ENCODE assay signal across 9 cellular contexts in the genomic region with DNA sequence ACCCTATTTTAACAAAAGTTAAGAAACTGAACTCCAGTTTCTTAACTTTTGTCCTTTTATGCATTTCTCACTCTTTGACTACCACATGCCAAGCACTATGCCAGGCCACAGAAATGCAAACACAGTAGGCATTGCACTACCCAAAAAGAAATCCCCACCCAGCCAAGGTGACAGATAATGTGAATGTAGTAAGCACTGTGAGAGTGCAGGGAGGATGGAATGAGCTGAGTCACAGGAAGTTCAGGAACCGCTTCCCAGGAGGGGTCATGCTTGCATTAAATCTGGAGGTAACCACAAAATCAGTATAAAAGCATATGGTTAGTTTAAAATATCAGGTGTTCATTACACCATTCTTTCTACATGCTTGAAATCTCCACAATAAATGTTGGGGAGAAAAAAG. TPM values are rescaled to one million over a fixed set of nuclear protein-coding genes. Genes with fewer than 3 reads are reported as not detected.
DNase-seq lines count a peak whose midpoint lies in the region; ATAC-seq and TF ChIP-seq lines count a peak whose summit lies in the region.
"Had no signal": no experiment of that assay in that cellular context is flagged by ENCODE, and none has a peak within 500 bp of the region (broad histone marks: within the 10 kb centered on the region; RNA-seq: fewer than 3 reads in every experiment).

No MANE protein-coding gene starts in this region.

- TF ChIP-seq CTCF in kidney epithelial cell (IDR thresholded peaks at IDR 0.05; ENCODE audit: insufficient read depth, low read length, poor library complexity, severe bottlenecking) (no peak), glutamatergic neuron (IDR thresholded peaks at IDR 0.05; ENCODE audit: partially characterized antibody, unreplicated experiment) (no peak)

- H3K9me3 ChIP-seq in HUES64 (ENCODE audit: insufficient read depth, low read depth, low read length), result no peaks in the 10 kb centered on the region

- H3K36me3 Mint-ChIP-seq in activated naive CD8-positive, alpha-beta T cell, result no peaks in the 10 kb centered on the region
- H3K36me3 Mint-ChIP-seq in glutamatergic neuron (ENCODE audit: unreplicated experiment), result no peaks in the 10 kb centered on the region

- H3K27me3 ChIP-seq in HUES64 (ENCODE audit: insufficient read depth, low read length) (no peaks in the 10 kb centered on the region), kidney epithelial cell (ENCODE audit: control insufficient read depth, insufficient read depth, low read length) (no peaks in the 10 kb centered on the region)

- peak overlapping the region; percentile 7; the same call in 1 of the 2 replicates for H3K9ac ChIP-seq in HUES64 (ENCODE audit: low read depth, low read length)

- no peaks in the 10 kb centered on the region for H3K27me3 Mint-ChIP-seq in activated naive CD8-positive, alpha-beta T cell
- H3K27me3 Mint-ChIP-seq in glutamatergic neuron (ENCODE audit: unreplicated experiment), result peaks cover 2% of the 10 kb centered on the region

- 50% methylated on average over 1 of the region's 1 CpG for WGBS in HUES64

- no peaks in the 10 kb centered on the region for H3K9me3 Mint-ChIP-seq in activated naive CD8-positive, alpha-beta T cell (ENCODE audit: low read depth)
- H3K9me3 Mint-ChIP-seq in glutamatergic neuron (ENCODE audit: unreplicated experiment), result peaks cover 2% of the 10 kb centered on the region

- in situ Hi-C loops in Caki2 (cut with HindIII; ENCODE audit: low pct_unique_long_range_greater_than_20kb, low sequenced_read_pairs), result no loop called here

- ATAC-seq in HG03175 (IDR thresholded peaks at IDR 0.05; ENCODE audit: unreplicated experiment), result no peak
- ATAC-seq in Right ventricle myocardium superior (ENCODE audit: poor library complexity), result no peak

- peak overlapping the region; percentile 58 for H3K27ac ChIP-seq in HUES64 (ENCODE audit: low read depth, low read length)

- intact Hi-C loops in Right ventricle myocardium superior (cut with DNase I), result no loop called here

- H3K4me1 ChIP-seq in HUES64 (ENCODE audit: insufficient read depth, low read length), result peaks cover 26% of the 10 kb centered on the region

- no peak overlapping the region for H3K4me3 Mint-ChIP-seq in activated naive CD8-positive, alpha-beta T cell
- no peak overlapping the region for H3K4me3 Mint-ChIP-seq in glutamatergic neuron (ENCODE audit: unreplicated experiment)

- peak overlapping the region; percentile 0 for H3K27ac Mint-ChIP-seq in activated naive CD8-positive, alpha-beta T cell
- no peak overlapping the region for H3K27ac Mint-ChIP-seq in glutamatergic neuron (ENCODE audit: unreplicated experiment)

- DNase-seq in Caki2 (ENCODE audit: low read depth) (peak; percentile 81), kidney epithelial cell (ENCODE audit: low read depth) (peak; percentile 81), SKM-1 (lab: John Stamatoyannopoulos, UW; ENCODE audit: unreplicated experiment) (no peak), glutamatergic neuron (no peak), Right ventricle myocardium superior (no peak)
- DNase-seq: NCI-H446 treated with DMSO at 0.1 percent for 48 hours had no signal

- H3K4me3 ChIP-seq in HUES64 (ENCODE audit: low read length), result no peak overlapping the region
- no peak overlapping the region for H3K4me3 ChIP-seq in kidney epithelial cell (ENCODE audit: low read depth, low read length)

- peaks cover 28% of the 10 kb centered on the region for H3K4me1 Mint-ChIP-seq in activated naive CD8-positive, alpha-beta T cell (ENCODE audit: low read depth)
- H3K4me1 Mint-ChIP-seq in glutamatergic neuron (ENCODE audit: low read depth, unreplicated experiment), result no peaks in the 10 kb centered on the region

- H3K36me3 ChIP-seq in HUES64 (ENCODE audit: insufficient read depth, low read length) (no peaks in the 10 kb centered on the region), kidney epithelial cell (ENCODE audit: control insufficient read depth, insufficient read depth, low read length) (no peaks in the 10 kb centered on the region)

RNA-seq across cellular contexts. Expression of a gene that starts 20.1 kb away (rescaled TPM):
- 0.20 TPM in 1 of 2 replicates, not detected in the other for total RNA-seq in Caki2 (2014; rRNA removed; shearing (Covaris generic); ENCODE audit: low replicate concordance)
- polyA plus RNA-seq in HUES64 (2013, experiment 1 of 2), result not detected
- not detected for polyA plus RNA-seq in HUES64 (2013, experiment 2 of 2)
- total RNA-seq in kidney epithelial cell (not detected in 2 replicates), glutamatergic neuron (ENCODE audit: unreplicated experiment) (not detected), Right ventricle myocardium superior (not detected)

RNA-seq across cellular contexts. Expression of a gene that starts 27.8 kb away (rescaled TPM):
- total RNA-seq in Caki2 (2014; rRNA removed; shearing (Covaris generic); ENCODE audit: low replicate concordance), result 321 and 355 TPM in 2 replicates
- polyA plus RNA-seq in HUES64 (2013, experiment 1 of 2), result 138 TPM
- 113 TPM for polyA plus RNA-seq in HUES64 (2013, experiment 2 of 2)
- total RNA-seq in kidney epithelial cell, result 284 and 332 TPM in 2 replicates
- 85.2 TPM for total RNA-seq in glutamatergic neuron (ENCODE audit: unreplicated experiment)
- total RNA-seq in Right ventricle myocardium superior, result 30.3 TPM

RNA-seq across cellular contexts. Expression of a gene that starts 34.4 kb away (rescaled TPM):
- total RNA-seq in Caki2 (2014; rRNA removed; shearing (Covaris generic); ENCODE audit: low replicate concordance), result 9.0 and 16.5 TPM in 2 replicates
- 24.9 TPM for polyA plus RNA-seq in HUES64 (2013, experiment 1 of 2)
- 34.9 TPM for polyA plus RNA-seq in HUES64 (2013, experiment 2 of 2)
- total RNA-seq in kidney epithelial cell (17.5 and 19.3 TPM in 2 replicates), glutamatergic neuron (ENCODE audit: unreplicated experiment) (99.0 TPM), Right ventricle myocardium superior (42.4 TPM)

Comparison
In these comparisons a context has a peak if more than half of its experiments do, and no peak if none do; other contexts are left out.
1. DNase-seq: peak in Caki2 (single experiment) and kidney epithelial cell (single experiment); none in SKM-1 (single experiment), glutamatergic neuron (single experiment) and Right ventricle myocardium superior (single experiment).